8 cellular contexts compared by ENCODE assay signal in the genomic region with DNA sequence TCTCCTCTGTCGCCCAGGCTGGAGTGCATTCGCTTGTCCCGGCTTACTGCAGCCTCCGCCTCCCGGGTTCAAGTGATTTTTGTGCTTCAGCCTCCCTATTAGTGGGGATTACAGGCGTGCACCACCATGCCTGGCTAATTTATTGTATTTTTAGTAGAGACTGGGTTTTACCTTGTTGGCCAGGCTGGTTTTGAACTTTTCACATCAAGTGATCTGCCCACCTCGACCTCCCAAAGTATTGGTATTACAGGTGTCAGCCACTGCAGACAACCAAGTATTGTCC. TPM values are rescaled to one million over a fixed set of nuclear protein-coding genes. Genes with fewer than 3 reads are reported as not detected.
A peak's percentile ranks its signal among the peaks of the same experiment; 100 is the strongest.
DNase-seq lines count a peak whose midpoint lies in the region; ATAC-seq and TF ChIP-seq lines count a peak whose summit lies in the region.

No MANE protein-coding gene starts in this region.

- peaks cover 67% of the 10 kb centered on the region for H3F3A ChIP-seq in PC-9 (ENCODE audit: insufficient read depth, low read depth)

- no peaks in the 10 kb centered on the region for H3K9me2 ChIP-seq in PC-9 (ENCODE audit: insufficient read depth)

- no peaks in the 10 kb centered on the region for H3K9me3 Mint-ChIP-seq in CD8-positive, alpha-beta T cell

- CTCF ChIA-PET in CD8-positive, alpha-beta T cell (lab: Charles Lee): no interaction called here
- CTCF ChIA-PET in PC-9 (lab: Charles Lee): no interaction called here

- H3K36me3 ChIP-seq in CD8-positive, alpha-beta T cell (ENCODE audit: insufficient read depth, low read length): peaks cover 22% of the 10 kb centered on the region
- H3K36me3 ChIP-seq in PC-9 (ENCODE audit: low read depth): peaks cover 52% of the 10 kb centered on the region
- H3K36me3 ChIP-seq in osteoblast (ENCODE audit: insufficient read depth, low read length): peaks cover 40% of the 10 kb centered on the region

- peaks cover 57% of the 10 kb centered on the region for H3K4me1 Mint-ChIP-seq in CD8-positive, alpha-beta T cell (ENCODE audit: low read depth)

- no peak for TF ChIP-seq CTCF in CD8-positive, alpha-beta T cell (IDR thresholded peaks at IDR 0.05)
- TF ChIP-seq CTCF in PC-9 (conservative IDR thresholded peaks at IDR 0.05) (no peak), osteoblast (IDR thresholded peaks at IDR 0.05; ENCODE audit: extremely low read depth, low read depth, low read length) (no peak)

- POLR2A ChIA-PET in CD8-positive, alpha-beta T cell (lab: Charles Lee): no interaction called here
- POLR2A ChIA-PET in PC-9 (lab: Charles Lee; ENCODE audit: unreplicated experiment): no interaction called here

- BruUV-seq in PC-9 (replicated peaks; lab: Mats Ljungman, UMichigan): no TSS peak

- H3K36me3 Mint-ChIP-seq in CD8-positive, alpha-beta T cell: peaks cover 57% of the 10 kb centered on the region

- H3K27me3 ChIP-seq in CD8-positive, alpha-beta T cell (ENCODE audit: insufficient read depth, low read length): no peaks in the 10 kb centered on the region
- H3K27me3 ChIP-seq in PC-9 (ENCODE audit: insufficient read depth, low read depth) (no peaks in the 10 kb centered on the region), osteoblast (ENCODE audit: insufficient read depth, low read length) (no peaks in the 10 kb centered on the region)

- H3K27ac ChIP-seq in CD8-positive, alpha-beta T cell (ENCODE audit: low read depth, low read length): peak overlapping the region; percentile 92
- H3K27ac ChIP-seq in PC-9 (peak overlapping the region; percentile 83), epithelial cell of prostate (peak overlapping the region; percentile 87), osteoblast (ENCODE audit: low read depth, low read length) (peak overlapping the region; percentile 99)

- ATAC-seq in CD8-positive, alpha-beta T cell: no peak
- no peak for ATAC-seq in HG02981 (IDR thresholded peaks at IDR 0.05; ENCODE audit: unreplicated experiment)

- peak overlapping the region; percentile 97 for H3K4me3 ChIP-seq in CD8-positive, alpha-beta T cell (ENCODE audit: low read depth, low read length)
- peak overlapping the region; percentile 97 for H3K4me3 ChIP-seq in PC-9
- H3K4me3 ChIP-seq in osteoblast (ENCODE audit: insufficient read depth, low read length): peak overlapping the region; percentile 96

- no peaks in the 10 kb centered on the region for H3K9me3 ChIP-seq in CD8-positive, alpha-beta T cell (ENCODE audit: low read length)
- H3K9me3 ChIP-seq in PC-9 (ENCODE audit: insufficient read depth, low read depth): no peaks in the 10 kb centered on the region
- H3K9me3 ChIP-seq in osteoblast (ENCODE audit: low read depth, low read length): no peaks in the 10 kb centered on the region

- H3K27me3 Mint-ChIP-seq in CD8-positive, alpha-beta T cell (ENCODE audit: low read depth): no peaks in the 10 kb centered on the region

- DNase-seq in CD8-positive, alpha-beta T cell: no peak
- DNase-seq in PC-9: no peak
- no peak for DNase-seq in epithelial cell of prostate (ENCODE audit: low read depth, low spot score)
- no peak for DNase-seq in osteoblast (ENCODE audit: insufficient read length, low spot score, missing footprints)
- no peak for DNase-seq in head of caudate nucleus
- DNase-seq in NOMO-1 treated with dmso at 0.1 percent for 144 hours (lab: John Stamatoyannopoulos, UW; ENCODE audit: unreplicated experiment): no peak
- DNase-seq in NCI-H2029 (lab: John Stamatoyannopoulos, UW): no peak

- intact Hi-C loops in CD8-positive, alpha-beta T cell (cut with DNase I, micrococcal nuclease): loop anchor here (2.0 to 10.0 kb wide), 12 partner anchors 49 to 1466 kb away; partner anchors contain the start of genes CHAC2 (in 2 of the 2), ACYP2 (in 1 of the 2), ASB3 (in 1 of the 2) and CCDC88A (in 1 of the 2)
- intact Hi-C loops in PC-9 (cut with micrococcal nuclease; ENCODE audit: unreplicated experiment) (loop anchor here (2.0 to 5.0 kb wide), 3 partner anchors 216 to 561 kb away; partner anchors contain the start of gene EML6), head of caudate nucleus (cut with DNase I) (loop anchor here (5.0 kb wide), 1 partner anchor 34 kb away; the partner anchor contains the start of gene MTIF2)

- H3K27ac Mint-ChIP-seq in CD8-positive, alpha-beta T cell: peak overlapping the region; percentile 97

- H3K4me1 ChIP-seq in CD8-positive, alpha-beta T cell (ENCODE audit: insufficient read depth, low read length): peaks cover 25% of the 10 kb centered on the region
- peaks cover 29% of the 10 kb centered on the region for H3K4me1 ChIP-seq in PC-9 (replicated peaks; ENCODE audit: insufficient read depth)
- peaks cover 31% of the 10 kb centered on the region for H3K4me1 ChIP-seq in osteoblast (ENCODE audit: insufficient read depth, low read length)

- H3K79me2 ChIP-seq in PC-9 (ENCODE audit: low read depth) (peaks cover 64% of the 10 kb centered on the region), osteoblast (ENCODE audit: insufficient read depth, low read length) (peaks cover 59% of the 10 kb centered on the region)

- H4K20me1 ChIP-seq in PC-9 (ENCODE audit: insufficient read depth): peaks cover 40% of the 10 kb centered on the region
- peaks cover 21% of the 10 kb centered on the region for H4K20me1 ChIP-seq in osteoblast (ENCODE audit: insufficient read depth, low read length)

- peak overlapping the region; percentile 99 for H3K4me2 ChIP-seq in PC-9
- H3K4me2 ChIP-seq in osteoblast (ENCODE audit: insufficient read depth, low read length): peak overlapping the region; percentile 99

- H3K4me3 Mint-ChIP-seq in CD8-positive, alpha-beta T cell: peak overlapping the region; percentile 93

- no peak overlapping the region for H2AFZ ChIP-seq in PC-9
- no peak overlapping the region for H2AFZ ChIP-seq in osteoblast (ENCODE audit: low read length)

RNA-seq across cellular contexts. Expression of gene RPS27A, which starts 1.1 kb away (rescaled TPM):
- total RNA-seq in CD8-positive, alpha-beta T cell: 1,000 to 10,000 TPM; 2,135 to 2,231 TPM
- total RNA-seq in PC-9 (2021) (1,269 and 1,616 TPM in 2 replicates), osteoblast (641 and 683 TPM in 2 replicates)

RNA-seq across cellular contexts. Expression of gene CLHC1, which starts 1.5 kb away (rescaled TPM):
- total RNA-seq in CD8-positive, alpha-beta T cell: 1 to 10 TPM; 2.2 to 2.3 TPM
- total RNA-seq in PC-9 (2021) (20.5 and 27.1 TPM in 2 replicates), osteoblast (13.6 and 14.5 TPM in 2 replicates)

RNA-seq across cellular contexts. Expression of gene MTIF2, which starts 35.4 kb away (rescaled TPM):
- total RNA-seq in CD8-positive, alpha-beta T cell: 10 to 100 TPM; 12.2 to 14.4 TPM
- total RNA-seq in PC-9 (2021) (44.6 and 52.0 TPM in 2 replicates), osteoblast (45.6 and 51.9 TPM in 2 replicates)
